In the genomic region with DNA sequence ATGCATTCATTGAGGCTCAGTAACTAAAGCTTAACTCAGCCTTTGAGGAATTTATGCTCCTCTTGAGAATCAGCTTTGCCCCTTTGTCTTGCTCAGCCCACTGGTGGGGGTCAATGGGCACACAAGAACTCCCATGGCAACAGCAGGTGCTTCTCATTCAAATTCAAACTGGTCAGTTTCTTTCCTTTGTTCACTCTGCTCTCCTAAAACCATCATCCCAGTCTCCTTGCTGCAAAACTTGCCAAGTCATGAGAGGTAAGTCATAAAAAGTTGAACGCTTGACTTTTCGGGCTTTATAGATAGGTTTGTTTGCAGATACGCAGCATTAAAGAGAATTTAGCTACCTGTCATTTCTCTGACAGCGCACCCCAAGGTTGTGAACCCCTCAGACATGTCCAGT, we compare ENCODE assay signal across 16 cellular contexts.
"Had no signal": no experiment of that assay in that cellular context is flagged by ENCODE, and none has a peak within 500 bp of the region (broad histone marks: within the 10 kb centered on the region; RNA-seq: fewer than 3 reads in every experiment).

No MANE protein-coding gene starts in this region.

- DNase-seq: activated CD4-positive, alpha-beta T cell treated with anti-CD3 and anti-CD28 coated beads, Interleukin-2, amount 50 U/mL, for 48 hours; activated CD4-positive, CD25-positive, alpha-beta regulatory T cell treated with anti-CD3 and anti-CD28 coated beads, Interleukin-2, amount 50 U/mL, for 72 hours; activated effector memory CD4-positive, alpha-beta T cell treated with anti-CD3 and anti-CD28 coated beads, Interleukin-2, amount 50 U/mL, for 16 hours; activated T-cell treated with anti-CD3 and anti-CD28 coated beads, Interleukin-2, amount 50 U/mL, for 4 hours; amniotic stem cell; brain microvascular endothelial cell; left cardiac atrium; lower lobe of right lung; midbrain; stimulated activated CD4-positive, alpha-beta T cell treated with anti-CD3 and anti-CD28 coated beads, Interleukin-1b, Interleukin-23, amount 100 ng/mL, for 48 hours; T-helper 17 cell; tibial artery had no signal

- H3K4me3 Mint-ChIP-seq: activated T-cell treated with anti-CD3 and anti-CD28 coated beads, Interleukin-2, amount 50 U/mL, for 4 hours; stimulated activated memory B cell treated with anti-CD40 and anti-IgM and Interleukin-4, amounts not matched to agents 10 μg/mL and 1 μg/mL and 100 μg/mL, for 72 hours; T-helper 17 cell had no signal

- H3K36me3 ChIP-seq: brain microvascular endothelial cell, lower lobe of right lung, tibial artery, vagina had no signal

- ATAC-seq: activated naive CD4-positive, alpha-beta T cell treated with anti-CD3 and anti-CD28 coated beads, Interleukin-2, amount 50 U/mL, for 72 hours; activated T-cell treated with anti-CD3 and anti-CD28 coated beads, Interleukin-2, amount 50 U/mL, for 4 hours; left cardiac atrium; lower lobe of right lung; stimulated activated memory B cell treated with anti-CD40 and anti-IgM and Interleukin-4, amounts not matched to agents 10 μg/mL and 1 μg/mL and 100 μg/mL, for 72 hours; T-helper 17 cell had no signal

- H3K36me3 Mint-ChIP-seq: stimulated activated memory B cell treated with anti-CD40 and anti-IgM and Interleukin-4, amounts not matched to agents 10 μg/mL and 1 μg/mL and 100 μg/mL, for 72 hours had no signal

- H3K4me1 Mint-ChIP-seq: stimulated activated memory B cell treated with anti-CD40 and anti-IgM and Interleukin-4, amounts not matched to agents 10 μg/mL and 1 μg/mL and 100 μg/mL, for 72 hours; T-helper 17 cell had no signal

- H3K9me3 ChIP-seq: lower lobe of right lung, tibial artery, vagina had no signal

- H3K9me3 Mint-ChIP-seq: activated T-cell treated with anti-CD3 and anti-CD28 coated beads, Interleukin-2, amount 50 U/mL, for 4 hours; stimulated activated memory B cell treated with anti-CD40 and anti-IgM and Interleukin-4, amounts not matched to agents 10 μg/mL and 1 μg/mL and 100 μg/mL, for 72 hours had no signal

- H3K27ac Mint-ChIP-seq: activated naive CD4-positive, alpha-beta T cell treated with anti-CD3 and anti-CD28 coated beads, Interleukin-2, amount 50 U/mL, for 72 hours; progenitor cell of endocrine pancreas; stimulated activated memory B cell treated with anti-CD40 and anti-IgM and Interleukin-4, amounts not matched to agents 10 μg/mL and 1 μg/mL and 100 μg/mL, for 72 hours; T-helper 17 cell had no signal

- H3K27me3 ChIP-seq: brain microvascular endothelial cell, vagina had no signal

- H3K27ac ChIP-seq: brain microvascular endothelial cell, lower lobe of right lung, tibial artery, vagina had no signal

- H3K4me1 ChIP-seq: lower lobe of right lung, tibial artery, vagina had no signal

- H3K4me3 ChIP-seq: lower lobe of right lung, tibial artery, vagina had no signal
